Comparison of ENCODE assay signal across 29 cellular contexts in genomic region chr3:3862534-3862933, GRCh38.
"Had no signal": no experiment of that assay in that cellular context is flagged by ENCODE, and none has a peak within 500 bp of the region (broad histone marks: within the 10 kb centered on the region; RNA-seq: fewer than 3 reads in every experiment).

No MANE protein-coding gene starts in this region.

- H3K27me3 ChIP-seq: left lung, pancreas, stomach, testis, thyroid gland, transverse colon, upper lobe of left lung, vagina had no signal

- H3K9me3 ChIP-seq: lower lobe of right lung, pancreas, prostate gland, testis, thyroid gland, transverse colon, upper lobe of left lung, vagina had no signal

- H3K27ac ChIP-seq: left lung, lower lobe of right lung, pancreas, prostate gland, skin epidermis, stomach, testis, thyroid gland, transverse colon, upper lobe of left lung, vagina had no signal

- H3K4me3 ChIP-seq: left lung, lower lobe of right lung, pancreas, prostate gland, skin epidermis, stomach, testis, thyroid gland, transverse colon, upper lobe of left lung, vagina had no signal

- DNase-seq: immature natural killer cell; kidney; left colon; left lung; lower lobe of right lung; mammary epithelial cell; mesenchymal stem cell; naive thymus-derived CD8-positive, alpha-beta T cell; nucleus accumbens; pancreas; posterior cingulate gyrus; retina; right cardiac atrium; stimulated activated CD4-positive, alpha-beta T cell treated with anti-CD3 and anti-CD28 coated beads, Interleukin-12 subunit alpha, Interleukin-12 subunit beta, amount 100 ng/mL, for 4 hours; stimulated activated CD4-positive, alpha-beta T cell treated with anti-CD3 and anti-CD28 coated beads, Interleukin-15, amount 100 ng/mL, for 24 hours; stimulated activated CD4-positive, alpha-beta T cell treated with anti-CD3 and anti-CD28 coated beads, Interleukin-2, amount 100 ng/mL, for 24 hours; stimulated activated CD4-positive, alpha-beta T cell treated with anti-CD3 and anti-CD28 coated beads, Interleukin-4, amount 100 ng/mL, for 1 hour; stimulated activated naive B cell treated with anti-CD40 and anti-IgM and Interleukin-4, amounts not matched to agents 10 μg/mL and 1 μg/mL and 100 μg/mL, for 72 hours; stimulated activated naive CD8-positive, alpha-beta T cell treated with anti-CD3 and anti-CD28 coated beads, Interleukin-15, Interleukin-2, amounts not matched to agents 100 U/mL and 50 U/mL, for 24 hours; stomach; testis; thyroid gland; transverse colon; upper lobe of left lung had no signal

- H3K27ac Mint-ChIP-seq: immature natural killer cell; naive thymus-derived CD8-positive, alpha-beta T cell; nephron; stimulated activated naive B cell treated with anti-CD40 and anti-IgM and Interleukin-4, amounts not matched to agents 10 μg/mL and 1 μg/mL and 100 μg/mL, for 72 hours had no signal

- H3K27me3 Mint-ChIP-seq: naive thymus-derived CD8-positive, alpha-beta T cell had no signal

- H3K4me1 Mint-ChIP-seq: immature natural killer cell; nephron; neural crest cell; stimulated activated naive B cell treated with anti-CD40 and anti-IgM and Interleukin-4, amounts not matched to agents 10 μg/mL and 1 μg/mL and 100 μg/mL, for 72 hours had no signal

- H3K4me1 ChIP-seq: left lung, lower lobe of right lung, pancreas, prostate gland, stomach, testis, thyroid gland, transverse colon, upper lobe of left lung, vagina had no signal

- H3K4me3 Mint-ChIP-seq: immature natural killer cell; naive thymus-derived CD8-positive, alpha-beta T cell; nephron; neural crest cell; stimulated activated naive B cell treated with anti-CD40 and anti-IgM and Interleukin-4, amounts not matched to agents 10 μg/mL and 1 μg/mL and 100 μg/mL, for 72 hours had no signal

- H3K36me3 ChIP-seq: left lung, lower lobe of right lung, pancreas, prostate gland, stomach, thyroid gland, transverse colon, upper lobe of left lung, vagina had no signal
